ENCODE assay signal across 1 cellular context in genomic region chr15:52529289-52529929, GRCh38.
TF ChIP-seq lines count a peak whose summit lies in the region.

No MANE protein-coding gene starts in this region.

TF ChIP-seq in SK-N-SH treated with all-trans-retinoic acid at 6 μM for 48 hours, 23 proteins besides CTCF, POLR2A, EP300 and RAD21 (continued from another document):
- TF ChIP-seq PATZ1 (CRISPR knock-in tag; IDR thresholded peaks at IDR 0.05; ENCODE audit: borderline replicate concordance) (no peak), ZNF70 (CRISPR knock-in tag; IDR thresholded peaks at IDR 0.05) (no peak), CSRNP3 (CRISPR knock-in tag; IDR thresholded peaks at IDR 0.05) (no peak), ESRRG (CRISPR knock-in tag; IDR thresholded peaks at IDR 0.05) (no peak), ISL1 (CRISPR knock-in tag; IDR thresholded peaks at IDR 0.05) (no peak), ARNTL (CRISPR knock-in tag; IDR thresholded peaks at IDR 0.05; ENCODE audit: borderline replicate concordance, low read depth) (no peak)
